Comparison of ENCODE assay signal across 8 cellular contexts in the genomic region with DNA sequence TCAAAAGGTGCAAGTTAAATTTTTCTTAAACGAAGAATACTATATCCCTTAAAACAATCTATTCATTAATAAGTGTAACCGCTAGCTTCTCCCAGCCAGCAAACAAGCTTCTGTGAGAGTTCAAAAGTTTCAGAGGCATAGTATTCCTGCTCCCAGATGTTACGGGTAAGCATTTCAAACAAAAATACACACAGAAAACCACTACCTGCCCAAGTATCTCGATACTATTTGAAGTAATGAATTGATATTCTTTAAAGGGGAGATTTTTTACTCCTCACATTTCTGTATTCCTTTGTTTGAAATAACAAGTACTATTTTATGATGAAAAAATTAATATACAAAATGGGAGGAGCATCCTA. TPM values are rescaled to one million over a fixed set of nuclear protein-coding genes. Genes with fewer than 3 reads are reported as not detected.
DNase-seq lines count a peak whose midpoint lies in the region; ATAC-seq and TF ChIP-seq lines count a peak whose summit lies in the region.

No MANE protein-coding gene starts in this region.

- WGBS in ectodermal cell, 2 experiments, result 0 to 7% methylated on average over 2 to 4 of the region's 4 CpGs

- in situ Hi-C loops in G401 (cut with HindIII; ENCODE audit: low sequenced_read_pairs), result no loop called here

- peak overlapping the region; percentile 86 for H3K4me3 Mint-ChIP-seq in mesothelial cell of epicardium
- H3K4me3 Mint-ChIP-seq in T-helper 17 cell, result no peak overlapping the region

- H3K4me3 ChIP-seq in ectodermal cell (ENCODE audit: insufficient read depth, low read depth, low read length), result peak overlapping the region; percentile 81
- peak overlapping the region; percentile 65 for H3K4me3 ChIP-seq in upper lobe of right lung

- H3K9me3 Mint-ChIP-seq in mesothelial cell of epicardium, result peaks cover 5% of the 10 kb centered on the region

- H3K4me1 ChIP-seq in ectodermal cell (ENCODE audit: control insufficient read depth, insufficient read depth, low read length) (no peaks in the 10 kb centered on the region), upper lobe of right lung (peaks cover 14% of the 10 kb centered on the region)

- H3K9me3 ChIP-seq in ectodermal cell (ENCODE audit: control insufficient read depth, low read length) (no peaks in the 10 kb centered on the region), upper lobe of right lung (no peaks in the 10 kb centered on the region), T-helper 17 cell (ENCODE audit: control insufficient read depth, low read length, poor library complexity, severe bottlenecking) (no peaks in the 10 kb centered on the region)

- ATAC-seq in upper lobe of right lung, result no peak
- ATAC-seq in T-helper 17 cell, result no peak

- H3K27me3 Mint-ChIP-seq in mesothelial cell of epicardium (ENCODE audit: low read depth) (no peaks in the 10 kb centered on the region), T-helper 17 cell (peaks cover 20% of the 10 kb centered on the region)

- TF ChIP-seq CTCF in mesothelial cell of epicardium (IDR thresholded peaks at IDR 0.05; ENCODE audit: unreplicated experiment) (no peak), upper lobe of right lung (IDR thresholded peaks at IDR 0.05) (no peak)

- peaks cover 14% of the 10 kb centered on the region for H3K36me3 Mint-ChIP-seq in mesothelial cell of epicardium
- no peaks in the 10 kb centered on the region for H3K36me3 Mint-ChIP-seq in T-helper 17 cell (ENCODE audit: low read depth)

- H3K27ac ChIP-seq in ectodermal cell (ENCODE audit: insufficient read depth, low read depth, low read length, poor library complexity, severe bottlenecking), result peak overlapping the region; percentile 76
- H3K27ac ChIP-seq in upper lobe of right lung, result peak overlapping the region; percentile 92

- DNase-seq in NCI-H510A treated with DMSO at 0.1 percent for 48 hours (lab: John Stamatoyannopoulos, UW) (peak; percentile 15), NCI-H510A (lab: John Stamatoyannopoulos, UW) (no peak), mesothelial cell of epicardium (ENCODE audit: low spot score in 2 of 2, unreplicated experiment in 2 of 2) (no peak), upper lobe of right lung (no peak), NCI-H226 (no peak), T-helper 17 cell (no peak), G401 (ENCODE audit: low spot score) (no peak)

- H3K4me1 Mint-ChIP-seq in mesothelial cell of epicardium, result peaks cover 46% of the 10 kb centered on the region
- peaks cover 5% of the 10 kb centered on the region for H3K4me1 Mint-ChIP-seq in T-helper 17 cell

- intact Hi-C loops in upper lobe of right lung (cut with DNase I), result no loop called here

- H3K27me3 ChIP-seq in ectodermal cell (ENCODE audit: control insufficient read depth, insufficient read depth, low read length, poor library complexity, severe bottlenecking), result peaks cover 12% of the 10 kb centered on the region
- no peaks in the 10 kb centered on the region for H3K27me3 ChIP-seq in upper lobe of right lung

- peak overlapping the region; percentile 99 for H3K27ac Mint-ChIP-seq in mesothelial cell of epicardium
- H3K27ac Mint-ChIP-seq in T-helper 17 cell, result no peak overlapping the region

- H3K36me3 ChIP-seq in ectodermal cell (ENCODE audit: control insufficient read depth, insufficient read depth, low read length) (no peaks in the 10 kb centered on the region), upper lobe of right lung (no peaks in the 10 kb centered on the region)

RNA-seq across cellular contexts. Expression of gene TJP1, which starts 1.5 kb away (rescaled TPM):
- polyA plus RNA-seq in ectodermal cell (2013, experiment 1 of 4), result 98.9 TPM
- polyA plus RNA-seq in ectodermal cell (2013, experiment 2 of 4), result 109 TPM
- polyA plus RNA-seq in ectodermal cell (2013, experiment 3 of 4), result 72.2 TPM
- polyA plus RNA-seq in ectodermal cell (2013, experiment 4 of 4), result 77.5 TPM
- total RNA-seq in mesothelial cell of epicardium (147 to 159 TPM (median 154 TPM) in 3 replicates), upper lobe of right lung (147 TPM), T-helper 17 cell (under 1 TPM in 1 of 2 donors, not detected in 1; 0.16 TPM)
- 36.8 and 59.5 TPM in 2 replicates for total RNA-seq in G401 (2014; rRNA removed; shearing (Covaris generic))

Comparison
In these comparisons a context has a peak if more than half of its experiments do, and no peak if none do; other contexts are left out.
1. RNA of gene TJP1, which starts 1.5 kb away (total RNA-seq): 147 to 159 TPM in mesothelial cell of epicardium, 147 TPM in upper lobe of right lung (single experiment) and 36.8 to 59.5 TPM in G401; 0.16 TPM in T-helper 17 cell; every median in the first group is over 10 times any median in the second.